ENCODE assay signal across 7 cellular contexts in genomic region chr5:2763533-2763794, GRCh38. TPM values are rescaled to one million over a fixed set of nuclear protein-coding genes. Genes with fewer than 3 reads are reported as not detected.
"Had no signal": no experiment of that assay in that cellular context is flagged by ENCODE, and none has a peak within 500 bp of the region (broad histone marks: within the 10 kb centered on the region; RNA-seq: fewer than 3 reads in every experiment).

No MANE protein-coding gene starts in this region.

- H3K4me3 Mint-ChIP-seq: H9 had no signal

- ATAC-seq: K562 had no signal

- H2AFZ ChIP-seq: GM23248 had no signal

- H3K4me3 ChIP-seq: GM23248, K562 had no signal

- FAIRE-seq: H54, K562 had no signal

- DNase-seq: GM23248, GOT3, H9, HCEC 1CT, IMR-90 had no signal

- H3K27ac ChIP-seq: GM23248 had no signal

- H3K9ac ChIP-seq: GM23248 had no signal

- H3K27ac Mint-ChIP-seq: H9 had no signal

RNA-seq across cellular contexts. Expression of gene IRX2, which starts 12.0 kb away (rescaled TPM):
- polyA plus RNA-seq: K562 had no signal
